1 cellular context compared by ENCODE assay signal in the genomic region with DNA sequence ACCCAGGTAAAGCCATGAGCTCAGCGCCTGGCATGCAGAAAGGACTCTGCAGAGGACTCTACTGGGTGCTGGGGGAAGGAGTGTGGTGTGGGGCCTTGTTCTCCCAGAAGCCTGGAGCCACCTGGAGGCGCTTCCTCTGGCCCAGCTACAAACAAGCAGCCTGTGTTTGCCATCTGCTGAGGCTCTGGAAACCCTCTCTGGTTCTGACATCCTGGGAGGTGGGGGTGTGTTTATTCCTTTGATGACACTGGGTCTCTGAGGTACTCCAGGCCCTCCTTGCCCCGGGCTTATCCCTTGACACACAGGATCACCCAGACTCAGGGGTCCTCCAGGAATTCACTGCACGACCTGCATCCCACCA.
TF ChIP-seq lines count a peak whose summit lies in the region.

No MANE protein-coding gene starts in this region.

TF ChIP-seq in SK-N-SH, 30 proteins besides CTCF, POLR2A, EP300 and RAD21:
- TF ChIP-seq GATA2 (CRISPR knock-in tag; IDR thresholded peaks at IDR 0.05) (no peak), NRF1 (IDR thresholded peaks at IDR 0.05; ENCODE audit: low read depth, low read length) (no peak), MXI1 (IDR thresholded peaks at IDR 0.05; ENCODE audit: low read depth, low read length) (no peak), EZH2phosphoT487 (IDR thresholded peaks at IDR 0.05; ENCODE audit: borderline replicate concordance, low read depth) (no peak), ELF1 (IDR thresholded peaks at IDR 0.05) (no peak), POLR2AphosphoS5 (IDR thresholded peaks at IDR 0.05; ENCODE audit: low read depth, low read length) (no peak), RXRA (IDR thresholded peaks at IDR 0.05; ENCODE audit: borderline replicate concordance, low read depth) (no peak), FOSL2 (IDR thresholded peaks at IDR 0.05; ENCODE audit: borderline replicate concordance, low read depth) (no peak), RCOR1 (IDR thresholded peaks at IDR 0.05; ENCODE audit: low read length) (no peak), MEF2A (IDR thresholded peaks at IDR 0.05; ENCODE audit: borderline replicate concordance, low read depth) (no peak), YY1 (IDR thresholded peaks at IDR 0.05; ENCODE audit: low read depth) (no peak)
- TF ChIP-seq, protein P1, sequence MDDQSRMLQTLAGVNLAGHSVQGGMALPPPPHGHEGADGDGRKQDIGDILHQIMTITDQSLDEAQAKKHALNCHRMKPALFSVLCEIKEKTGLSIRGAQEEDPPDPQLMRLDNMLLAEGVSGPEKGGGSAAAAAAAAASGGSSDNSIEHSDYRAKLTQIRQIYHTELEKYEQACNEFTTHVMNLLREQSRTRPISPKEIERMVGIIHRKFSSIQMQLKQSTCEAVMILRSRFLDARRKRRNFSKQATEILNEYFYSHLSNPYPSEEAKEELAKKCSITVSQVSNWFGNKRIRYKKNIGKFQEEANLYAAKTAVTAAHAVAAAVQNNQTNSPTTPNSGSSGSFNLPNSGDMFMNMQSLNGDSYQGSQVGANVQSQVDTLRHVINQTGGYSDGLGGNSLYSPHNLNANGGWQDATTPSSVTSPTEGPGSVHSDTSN (IDR thresholded peaks at IDR 0.05), result no peak
- TF ChIP-seq, protein P2, sequence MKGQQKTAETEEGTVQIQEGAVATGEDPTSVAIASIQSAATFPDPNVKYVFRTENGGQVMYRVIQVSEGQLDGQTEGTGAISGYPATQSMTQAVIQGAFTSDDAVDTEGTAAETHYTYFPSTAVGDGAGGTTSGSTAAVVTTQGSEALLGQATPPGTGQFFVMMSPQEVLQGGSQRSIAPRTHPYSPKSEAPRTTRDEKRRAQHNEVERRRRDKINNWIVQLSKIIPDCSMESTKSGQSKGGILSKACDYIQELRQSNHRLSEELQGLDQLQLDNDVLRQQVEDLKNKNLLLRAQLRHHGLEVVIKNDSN (IDR thresholded peaks at IDR 0.05; ENCODE audit: borderline replicate concordance, low read depth), result no peak
